In the genomic region with DNA sequence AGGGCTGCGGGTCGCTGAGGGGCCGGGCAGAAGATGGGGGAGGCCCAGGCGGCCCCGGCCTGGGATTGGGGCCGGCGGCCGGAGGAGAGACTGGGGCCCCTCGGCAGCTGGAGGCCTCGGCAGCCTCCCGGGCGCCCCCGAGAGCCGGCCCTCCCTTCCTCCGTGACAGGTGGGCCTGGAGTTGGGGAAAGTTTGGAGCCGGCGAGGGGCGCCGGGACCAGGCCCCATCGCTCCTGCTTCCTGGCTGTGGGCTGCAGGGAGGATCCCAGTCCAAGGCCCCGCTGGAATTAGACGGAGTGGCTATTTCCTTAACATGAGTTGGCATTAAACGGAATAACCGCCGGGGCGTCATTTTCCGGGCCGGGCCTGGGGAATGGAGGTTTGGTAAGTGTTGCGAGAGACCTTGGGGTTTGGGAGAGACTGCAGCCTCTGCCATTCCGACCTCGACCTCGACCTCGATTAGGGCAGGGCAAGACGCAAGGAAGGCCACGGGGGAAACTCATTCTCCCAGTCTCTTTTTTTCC, we compare ENCODE assay signal across 8 cellular contexts. TPM values are rescaled to one million over a fixed set of nuclear protein-coding genes. Genes with fewer than 3 reads are reported as not detected.
DNase-seq lines count a peak whose midpoint lies in the region; ATAC-seq and TF ChIP-seq lines count a peak whose summit lies in the region.
"Not testable (repeated sequence)": the region's sequence is repeated elsewhere in the genome, so short reads cannot be mapped to it uniquely, and the experiment has no call there.

No MANE protein-coding gene starts in this region.

- ATAC-seq in GM19438 (IDR thresholded peaks at IDR 0.05; ENCODE audit: low read depth, unreplicated experiment): peak; percentile 27

- H3K4me3 ChIP-seq in AG04450 (ENCODE audit: low read depth, low read length) (peak overlapping the region; percentile 78), fibroblast of lung (replicated peaks in 1 of 4; ENCODE audit: control extremely low read depth in 1 of 4, insufficient read depth in 1 of 4, low read depth in 3 of 4, low read length in 4 of 4) (peak overlapping the region; percentile 71 to 81 (median 76))
- not testable (repeated sequence) for H3K4me3 ChIP-seq in KMS-11 (IDR thresholded peaks at IDR 0.05; ENCODE audit: insufficient read depth, low read depth, low read length)

- not testable (repeated sequence) for H4K20me1 ChIP-seq in KMS-11 (ENCODE audit: insufficient read depth); fibroblast of lung (ENCODE audit: control insufficient read depth, extremely low read depth, insufficient read depth, low read length)

- not testable (repeated sequence) for H3K27me3 Mint-ChIP-seq in activated naive CD4-positive, alpha-beta T cell treated with anti-CD3 and anti-CD28 coated beads, Interleukin-2, amount 50 U/mL, for 24 hours

- peaks cover 40% of the 10 kb centered on the region for H3K4me1 ChIP-seq in KMS-11 (ENCODE audit: low read depth, poor library complexity, severe bottlenecking)
- H3K4me1 ChIP-seq in fibroblast of lung (ENCODE audit: control insufficient read depth, extremely low read depth, insufficient read depth, low read length): not testable (repeated sequence)

- POLR2A ChIA-PET in AG04450 (lab: Yijun Ruan, JAX): not testable (repeated sequence)

- not testable (repeated sequence) for DNase-seq in AG04450 (ENCODE audit: low read depth, low spot score)
- peak in 3 of 5 donors; percentile 4 to 28 (median 19) for DNase-seq in T-helper 1 cell
- peak; percentile 23 to 26 for DNase-seq in fibroblast of lung (ENCODE audit: low read depth in 2 of 2)
- peak; percentile 91 for DNase-seq in mesenteric fat pad (ENCODE audit: low spot score)
- DNase-seq in stimulated activated CD4-positive, alpha-beta T cell treated with anti-CD3 and anti-CD28 coated beads, Interleukin-1b, Interleukin-23, amount 100 ng/mL, for 48 hours: peak; percentile 24

- H3K79me2 ChIP-seq in KMS-11 (ENCODE audit: insufficient read depth, low read depth): peaks cover 60% of the 10 kb centered on the region
- H3K79me2 ChIP-seq in fibroblast of lung (ENCODE audit: control insufficient read depth, insufficient read depth, low read length): peaks cover 40% of the 10 kb centered on the region

- H3K27me3 ChIP-seq in AG04450 (ENCODE audit: control insufficient read depth, insufficient read depth, low read length); KMS-11 (ENCODE audit: insufficient read depth, low read depth); fibroblast of lung (ENCODE audit: control insufficient read depth, insufficient read depth, low read length): not testable (repeated sequence)

- H3K9me3 ChIP-seq in AG04450 (ENCODE audit: control insufficient read depth, insufficient read depth, low read length); fibroblast of lung (ENCODE audit: control insufficient read depth, insufficient read depth, low read depth, low read length): not testable (repeated sequence)

- H3K27ac ChIP-seq in AG04450 (ENCODE audit: low read depth, low read length) (peak overlapping the region; percentile 52), KMS-11 (peak overlapping the region; percentile 94), fibroblast of lung (ENCODE audit: insufficient read depth, low read length) (peak overlapping the region; percentile 80)

- peak overlapping the region; percentile 49; the same call in 1 of the 2 replicates for H2AFZ ChIP-seq in KMS-11 (ENCODE audit: low read depth)
- not testable (repeated sequence) for H2AFZ ChIP-seq in fibroblast of lung (ENCODE audit: low read length)

- H3K4me3 Mint-ChIP-seq in activated naive CD4-positive, alpha-beta T cell treated with anti-CD3 and anti-CD28 coated beads, Interleukin-2, amount 50 U/mL, for 24 hours: peak overlapping the region; percentile 91

- not testable (repeated sequence) for TF ChIP-seq CTCF in AG04450 (IDR thresholded peaks at IDR 0.05; ENCODE audit: low read depth, low read length); KMS-11 (conservative IDR thresholded peaks at IDR 0.05; ENCODE audit: low read depth, low read length); fibroblast of lung (conservative IDR thresholded peaks at IDR 0.05 in 1 of 2, IDR thresholded peaks at IDR 0.05 in 1 of 2; ENCODE audit: low read depth in 1 of 2, low read length in 2 of 2)

- H3K4me1 Mint-ChIP-seq in activated naive CD4-positive, alpha-beta T cell treated with anti-CD3 and anti-CD28 coated beads, Interleukin-2, amount 50 U/mL, for 24 hours: peaks cover 46% of the 10 kb centered on the region

- peaks cover 12% of the 10 kb centered on the region; the same call in 1 of the 2 replicates for H3K36me3 ChIP-seq in KMS-11 (ENCODE audit: insufficient read depth)
- H3K36me3 ChIP-seq in fibroblast of lung (ENCODE audit: control insufficient read depth, insufficient read depth, low read length): not testable (repeated sequence)

- peak overlapping the region; percentile 95 for H3K27ac Mint-ChIP-seq in activated naive CD4-positive, alpha-beta T cell treated with anti-CD3 and anti-CD28 coated beads, Interleukin-2, amount 50 U/mL, for 24 hours

- peak overlapping the region; percentile 98 for H3K9ac ChIP-seq in KMS-11
- peak overlapping the region; percentile 92 for H3K9ac ChIP-seq in fibroblast of lung (ENCODE audit: insufficient read depth, low read length)

- not testable (repeated sequence) for H3K9me3 Mint-ChIP-seq in activated naive CD4-positive, alpha-beta T cell treated with anti-CD3 and anti-CD28 coated beads, Interleukin-2, amount 50 U/mL, for 24 hours

- CTCF ChIA-PET in AG04450 (lab: Charles Lee): not testable (repeated sequence)

- H3K4me2 ChIP-seq in KMS-11 (peak overlapping the region; percentile 86), fibroblast of lung (ENCODE audit: extremely low read depth, insufficient read depth, low read length) (peak overlapping the region; percentile 64)

- H3K36me3 Mint-ChIP-seq in activated naive CD4-positive, alpha-beta T cell treated with anti-CD3 and anti-CD28 coated beads, Interleukin-2, amount 50 U/mL, for 24 hours: not testable (repeated sequence)

RNA-seq across cellular contexts. Expression of a gene that starts 55.5 kb away (rescaled TPM):
- 22.1 and 25.9 TPM in 2 replicates for polyA plus RNA-seq in AG04450 (2011; rRNA removed)
- 21.4 and 29.8 TPM in 2 replicates for polyA minus RNA-seq in AG04450 (2011; rRNA and poly(A)+ RNA removed)
- total RNA-seq in fibroblast of lung: 25.4 and 30.9 TPM in 2 replicates
- 25.5 and 28.8 TPM in 2 replicates for polyA plus RNA-seq in fibroblast of lung
- polyA plus RNA-seq in fibroblast of lung (2012): 19.9 and 20.9 TPM in 2 replicates
- 5.9 and 37.5 TPM in 2 replicates for polyA minus RNA-seq in fibroblast of lung (ENCODE audit: low replicate concordance)
- 26.6 TPM for total RNA-seq in mesenteric fat pad
